ENCODE assay signal across 8 cellular contexts in genomic region chr22:46055176-46055850, GRCh38.
DNase-seq lines count a peak whose midpoint lies in the region; ATAC-seq, FAIRE-seq and TF ChIP-seq lines count a peak whose summit lies in the region.

No MANE protein-coding gene starts in this region.

- no peak overlapping the region for H4K91ac ChIP-seq in H1 (replicated peaks; ENCODE audit: insufficient read length, low read length)

- H3K4me2 ChIP-seq in BLaER1 (peak overlapping the region; percentile 87), OCI-LY7 (ENCODE audit: low read length) (peak overlapping the region; percentile 80), H1 (ENCODE audit: insufficient read depth in 1 of 2, low read depth in 2 of 2, low read length in 2 of 2) (no peak overlapping the region)

- no peaks in the 10 kb centered on the region for H3K9me3 ChIP-seq in BLaER1
- H3K9me3 ChIP-seq in OCI-LY7 (ENCODE audit: low read length): no peaks in the 10 kb centered on the region
- no peaks in the 10 kb centered on the region for H3K9me3 ChIP-seq in H1 (ENCODE audit: insufficient read depth in 2 of 2, low read depth in 1 of 2, low read length in 1 of 2)

- no TSS peak for BruUV-seq in OCI-LY7 (replicated peaks; lab: Mats Ljungman, UMichigan)

- no peaks in the 10 kb centered on the region; the same call in 1 of the 2 replicates for H3K79me2 ChIP-seq in OCI-LY7 (ENCODE audit: insufficient read depth, low read depth, low read length)
- no peaks in the 10 kb centered on the region for H3K79me2 ChIP-seq in H1 (ENCODE audit: control insufficient read depth in 1 of 2, insufficient read depth in 2 of 2, low read length in 2 of 2)

- ATAC-seq in HG02970 (IDR thresholded peaks at IDR 0.05; ENCODE audit: low FRiP score, unreplicated experiment): no peak

- H3K27me3 ChIP-seq in BLaER1: no peaks in the 10 kb centered on the region
- peaks cover 0 to 17% (median 6%) of the 10 kb centered on the region in 4 experiments; a peak in 5 of 7 replicates for H3K27me3 ChIP-seq in H1 (replicated peaks in 1 of 4; ENCODE audit: control insufficient read depth in 3 of 4, extremely low read depth in 1 of 4, insufficient read depth in 3 of 4, low read length in 3 of 4)

- WGBS in H1 (ENCODE audit: extremely low coverage in 1 of 2, insufficient coverage in 1 of 2, insufficient read length in 1 of 2, insufficient replicate concordance in 2 of 2, low coverage in 1 of 2, low lambda C conversion rate in 2 of 2, missing lambda C conversion rate in 1 of 2), 2 experiments: 92% methylated on average over 16 of the region's 16 CpGs; no CpG with 5 or more reads in 1 of the 2 experiments

- H2AK5ac ChIP-seq in H1 (ENCODE audit: low read depth, low read length): 0 out of 2 replicates have a peak overlapping the region, but pooled peaks have one; percentile 75

- peak; percentile 35 for DNase-seq in OCI-LY7 (ENCODE audit: low spot score)
- no peak for DNase-seq in H1 (ENCODE audit: low read depth in 1 of 2, low spot score in 2 of 2)
- DNase-seq in NCI-H2081 treated with DMSO at 0.1 percent for 48 hours (lab: John Stamatoyannopoulos, UW): no peak
- DNase-seq in H54 (ENCODE audit: insufficient read length, low spot score): no peak
- DNase-seq in DMS79 treated with DMSO at 0.1 percent for 48 hours (lab: John Stamatoyannopoulos, UW): no peak

- H3K36me3 Mint-ChIP-seq in nephron (ENCODE audit: low read depth): no peaks in the 10 kb centered on the region

- H3K27me3 Mint-ChIP-seq in nephron (ENCODE audit: low read depth): no peaks in the 10 kb centered on the region

- CTCF ChIA-PET in OCI-LY7 (lab: Charles Lee; ENCODE audit: unreplicated experiment): no interaction called here
- CTCF ChIA-PET in H1 (lab: Charles Lee; ENCODE audit: partially characterized antibody): interaction anchor here (0.7 to 2.2 kb wide), 3 partner anchors 42 to 60 kb away, joined by 3 to 9 read pairs (median 3); no protein-coding TSS in a partner anchor

- no peak overlapping the region for H3K4ac ChIP-seq in H1 (replicated peaks; ENCODE audit: insufficient read length, low read depth, low read length)

- peak overlapping the region; percentile 53; the same call in 1 of the 2 replicates for H2BK15ac ChIP-seq in H1 (ENCODE audit: low read length)

- H3K23ac ChIP-seq in H1 (ENCODE audit: insufficient read length): no peak overlapping the region

- TF ChIP-seq POLR2A in H1 (IDR thresholded peaks at IDR 0.05; ENCODE audit: control extremely low read depth in 1 of 2, low read depth in 2 of 2, low read length in 2 of 2) (no peak), H54 (IDR thresholded peaks at IDR 0.05; ENCODE audit: low read depth, low read length) (no peak)

- peak overlapping the region; percentile 30 to 99 (median 85) for H3K27ac Mint-ChIP-seq in nephron

- H3K18ac ChIP-seq in H1 (ENCODE audit: extremely low read depth, low read length): no peak overlapping the region

- no peak overlapping the region for H3K14ac ChIP-seq in H1 (ENCODE audit: insufficient read length)

- H4K5ac ChIP-seq in H1 (ENCODE audit: insufficient read length, low read depth, low read length): no peak overlapping the region

- no peaks in the 10 kb centered on the region for H3K9me2 ChIP-seq in OCI-LY7 (ENCODE audit: insufficient read depth, low read length)

- POLR2A ChIA-PET in OCI-LY7 (lab: Charles Lee) (interaction anchor here (0.5 to 1.9 kb wide), 5 partner anchors 14 to 23 kb away, joined by 3 to 9 read pairs (median 4); no protein-coding TSS in a partner anchor), H1 (lab: Charles Lee; ENCODE audit: partially characterized antibody) (interaction anchor here (2.1 kb wide), 1 partner anchor 10 kb away, joined by 7 read pairs; no protein-coding TSS in a partner anchor)

- peaks cover 42% of the 10 kb centered on the region for H3K4me1 Mint-ChIP-seq in nephron

- no peak overlapping the region for H4K8ac ChIP-seq in H1 (ENCODE audit: extremely low read depth, insufficient read depth, low read length)

- H3K9me3 Mint-ChIP-seq in nephron: no peaks in the 10 kb centered on the region

- H3K4me3 ChIP-seq in BLaER1: peak overlapping the region; percentile 69
- H3K4me3 ChIP-seq in OCI-LY7 (ENCODE audit: low read depth, low read length, poor library complexity, severe bottlenecking): peak overlapping the region; percentile 66
- H3K4me3 ChIP-seq in H1 (ENCODE audit: extremely low read depth in 1 of 4, insufficient read depth in 2 of 4, low read depth in 3 of 4, low read length in 4 of 4): no peak overlapping the region

- TF ChIP-seq RAD21 in H1 (IDR thresholded peaks at IDR 0.05 in 1 of 2, conservative IDR thresholded peaks at IDR 0.05 in 1 of 2; ENCODE audit: low read depth in 2 of 2, low read length in 2 of 2): no peak

- FAIRE-seq in H1 (lab: Jason Lieb, UNC) (no peak), H54 (lab: Jason Lieb, UNC) (no peak)

- H2BK20ac ChIP-seq in H1 (ENCODE audit: low read length): no peak overlapping the region

- H3K4me3 Mint-ChIP-seq in nephron: no peak overlapping the region

- TF ChIP-seq EP300 in H1 (IDR thresholded peaks at IDR 0.05; ENCODE audit: borderline replicate concordance in 1 of 2, low read depth in 2 of 2, low read length in 2 of 2): no peak

- H3K27ac ChIP-seq in BLaER1: peak overlapping the region; percentile 85
- peak overlapping the region; percentile 92 for H3K27ac ChIP-seq in OCI-LY7 (ENCODE audit: low read depth, low read length, poor library complexity, severe bottlenecking)
- no peak overlapping the region for H3K27ac ChIP-seq in H1 (ENCODE audit: low read depth, low read length)

- no peak overlapping the region for H3K56ac ChIP-seq in H1 (replicated peaks; ENCODE audit: insufficient read length, low read depth, low read length)

- H2AFZ ChIP-seq in OCI-LY7 (ENCODE audit: low read length) (peak overlapping the region; percentile 85; the same call in 1 of the 2 replicates), H1 (ENCODE audit: low read length) (no peak overlapping the region)

- 0 out of 2 replicates have a peak overlapping the region, but pooled peaks have one; percentile 68 for H2BK12ac ChIP-seq in H1 (ENCODE audit: low read depth, low read length)

- H2BK120ac ChIP-seq in H1 (replicated peaks; ENCODE audit: low read depth, low read length): no peak overlapping the region

- H2BK5ac ChIP-seq in H1 (ENCODE audit: low read depth, low read length): no peak overlapping the region

- H3K9ac ChIP-seq in BLaER1 (peak overlapping the region; percentile 78), H1 (replicated peaks in 1 of 4; ENCODE audit: extremely low read depth in 1 of 4, low read depth in 3 of 4, low read length in 3 of 4) (no peak overlapping the region)

- no peaks in the 10 kb centered on the region for H3K36me3 ChIP-seq in BLaER1
- no peaks in the 10 kb centered on the region for H3K36me3 ChIP-seq in OCI-LY7 (ENCODE audit: insufficient read depth, low read length)
- no peaks in the 10 kb centered on the region for H3K36me3 ChIP-seq in H1 (ENCODE audit: control insufficient read depth in 2 of 4, insufficient read depth in 4 of 4, low read length in 3 of 4)

- H3K79me1 ChIP-seq in H1 (ENCODE audit: low read depth, low read length): no peaks in the 10 kb centered on the region

- H3K4me1 ChIP-seq in BLaER1 (peaks cover 78% of the 10 kb centered on the region), OCI-LY7 (ENCODE audit: insufficient read depth, low read length, poor library complexity, severe bottlenecking) (peaks cover 67% of the 10 kb centered on the region), H1 (replicated peaks in 1 of 4; ENCODE audit: control insufficient read depth in 3 of 4, insufficient read depth in 4 of 4, low read length in 3 of 4) (peaks cover 0 to 6% (median 2%) of the 10 kb centered on the region in 4 experiments; a peak in 5 of 7 replicates)

- H3K23me2 ChIP-seq in H1 (ENCODE audit: low read depth, low read length): no peaks in the 10 kb centered on the region

- TF ChIP-seq CTCF in OCI-LY7 (conservative IDR thresholded peaks at IDR 0.05; ENCODE audit: low read length) (no peak), H1 (IDR thresholded peaks at IDR 0.05; ENCODE audit: control extremely low read depth in 1 of 3, insufficient read depth in 1 of 3, low read depth in 1 of 3, low read length in 3 of 3) (no peak), nephron (IDR thresholded peaks at IDR 0.05; ENCODE audit: unreplicated experiment in 3 of 3) (no peak)

- no peaks in the 10 kb centered on the region for H4K20me1 ChIP-seq in BLaER1
- no peaks in the 10 kb centered on the region for H4K20me1 ChIP-seq in OCI-LY7 (ENCODE audit: insufficient read depth, low read length)
- no peaks in the 10 kb centered on the region for H4K20me1 ChIP-seq in H1 (replicated peaks in 1 of 2; ENCODE audit: control insufficient read depth in 1 of 2, insufficient read depth in 2 of 2, low read length in 2 of 2)

- intact Hi-C loops in OCI-LY7 (cut with micrococcal nuclease; ENCODE audit: unreplicated experiment): loop anchor here (5.0 kb wide), 1 partner anchor 278 kb away; no protein-coding TSS in a partner anchor

TF ChIP-seq in H1, 55 proteins besides CTCF, POLR2A, EP300 and RAD21:
- TF ChIP-seq KDM1A (IDR thresholded peaks at IDR 0.05; ENCODE audit: borderline replicate concordance, low read length) (no peak), GABPA (IDR thresholded peaks at IDR 0.05; ENCODE audit: borderline replicate concordance, insufficient read depth, low read length) (no peak), SUZ12 (IDR thresholded peaks at IDR 0.05; ENCODE audit: low read length) (no peak), SIN3A (conservative IDR thresholded peaks at IDR 0.05 in 1 of 2, IDR thresholded peaks at IDR 0.05 in 1 of 2; ENCODE audit: low read depth in 1 of 2, low read length in 2 of 2) (no peak), SP1 (IDR thresholded peaks at IDR 0.05; ENCODE audit: low read depth, low read length) (no peak), ASH2L (IDR thresholded peaks at IDR 0.05; ENCODE audit: low read length) (no peak), ZNF274 (IDR thresholded peaks at IDR 0.05; ENCODE audit: borderline replicate concordance, extremely low read depth, low read length) (no peak)

Comparison
In these comparisons a context has a peak if more than half of its experiments do, and no peak if none do; other contexts are left out.
1. H3K4me2 ChIP-seq: peak in BLaER1 (single experiment) and OCI-LY7 (single experiment); none in H1 (0 of 2).
2. H3K4me3 ChIP-seq: peak in BLaER1 (single experiment) and OCI-LY7 (single experiment); none in H1 (0 of 4).